In genomic region chr12:110846615-110847566, GRCh38 we compare ENCODE assay signal across 8 cellular contexts. TPM values are rescaled to one million over a fixed set of nuclear protein-coding genes. Genes with fewer than 3 reads are reported as not detected.
DNase-seq lines count a peak whose midpoint lies in the region; FAIRE-seq and TF ChIP-seq lines count a peak whose summit lies in the region.

CCDC63 (plus strand) TSS chr12:110846987; CDS start chr12:110852955, 5,968 bp downstream.

- peak; percentile 40 to 62 for TF ChIP-seq CTCF in right atrium auricular region (IDR thresholded peaks at IDR 0.05)

- H3K36me3 ChIP-seq in right atrium auricular region, result no peaks in the 10 kb centered on the region

- peaks cover 3% of the 10 kb centered on the region for H3K4me1 Mint-ChIP-seq in activated naive CD8-positive, alpha-beta T cell (ENCODE audit: low read depth)

- H3K4me3 Mint-ChIP-seq in activated naive CD8-positive, alpha-beta T cell, result peak within 1 kb of the TSS; percentile 78

- H3K9me3 Mint-ChIP-seq in activated naive CD8-positive, alpha-beta T cell (ENCODE audit: low read depth), result no peaks in the 10 kb centered on the region

- no peak within 1 kb of the TSS for H3K27ac ChIP-seq in right atrium auricular region

- H3K4me3 ChIP-seq in right atrium auricular region, result peak within 1 kb of the TSS; percentile 27 to 49

- no peaks in the 10 kb centered on the region for H3K36me3 Mint-ChIP-seq in activated naive CD8-positive, alpha-beta T cell

- no peak for TF ChIP-seq POLR2A in GM12892 (IDR thresholded peaks at IDR 0.05; ENCODE audit: low read depth, low read length)

- peaks cover 0 to 25% of the 10 kb centered on the region in 2 donors for H3K4me1 ChIP-seq in right atrium auricular region

- FAIRE-seq in GM12892 (lab: Jason Lieb, UNC), result peak; percentile 58

- peaks cover 24% of the 10 kb centered on the region for H3K27me3 Mint-ChIP-seq in activated naive CD8-positive, alpha-beta T cell

- DNase-seq in GM12892 (ENCODE audit: insufficient read length), result peak; percentile 53
- peak; percentile 64 for DNase-seq in NOMO-1 treated with DMSO at 0.1 percent for 48 hours (lab: John Stamatoyannopoulos, UW; ENCODE audit: unreplicated experiment)
- DNase-seq in right atrium auricular region (ENCODE audit: low spot score), result peak; percentile 63
- peak; percentile 82 for DNase-seq in retina
- DNase-seq in KG1 (lab: John Stamatoyannopoulos, UW), result no peak
- no peak for DNase-seq in GOT3 (lab: John Stamatoyannopoulos, UW)
- no peak for DNase-seq in GF-D8 (lab: John Stamatoyannopoulos, UW)

- H3K9me3 ChIP-seq in right atrium auricular region, result no peaks in the 10 kb centered on the region

- no peak within 1 kb of the TSS for H3K27ac Mint-ChIP-seq in activated naive CD8-positive, alpha-beta T cell

- H3K27me3 ChIP-seq in right atrium auricular region, result no peaks in the 10 kb centered on the region

RNA-seq across cellular contexts. Expression of gene CCDC63, which starts in this region (rescaled TPM):
- not detected for polyA plus RNA-seq in GM12892 (2012; ENCODE audit: missing spikeins)
- not detected for total RNA-seq in right atrium auricular region

Comparison
In these comparisons a context has a peak if more than half of its experiments do, and no peak if none do; other contexts are left out.
1. Peak in DNase-seq and H3K4me3 ChIP-seq in right atrium auricular region; RNA of the gene not detected or under 1 TPM.
2. DNase-seq: peak in GM12892 (single experiment), NOMO-1 treated with DMSO at 0.1 percent for 48 hours (single experiment) and retina (single experiment); none in KG1 (single experiment), GOT3 (single experiment) and GF-D8 (single experiment).